Comparison of ENCODE assay signal across 25 cellular contexts in genomic region chr10:95343573-95343972, GRCh38.
"Had no signal": no experiment of that assay in that cellular context is flagged by ENCODE, and none has a peak within 500 bp of the region (broad histone marks: within the 10 kb centered on the region; RNA-seq: fewer than 3 reads in every experiment).

No MANE protein-coding gene starts in this region.

- H3K4me3 ChIP-seq: body of pancreas, coronary artery, dorsolateral prefrontal cortex, hepatocyte, lower lobe of right lung, mucosa of descending colon, right lobe of liver, skin epidermis, thoracic aorta, uterus had no signal

- H3K4me1 ChIP-seq: lower lobe of right lung, right lobe of liver, uterus had no signal

- H3K27ac ChIP-seq: body of pancreas, coronary artery, dorsolateral prefrontal cortex, hepatocyte, lower lobe of right lung, right lobe of liver, skin epidermis, thoracic aorta, uterus had no signal

- DNase-seq: activated CD4-positive, alpha-beta T cell treated with anti-CD3 and anti-CD28 coated beads for 4 hours; activated CD4-positive, alpha-beta T cell treated with anti-CD3 and anti-CD28 coated beads, Interleukin-2, amount 50 U/mL, for 4 hours; activated effector memory CD4-positive, alpha-beta T cell treated with Interleukin-2 at 50 U/mL for 16 hours; activated naive CD4-positive, alpha-beta T cell treated with Interleukin-2 at 50 U/mL for 16 hours; anterior cingulate cortex; body of pancreas; dorsolateral prefrontal cortex; effector memory CD8-positive, alpha-beta T cell; erythroblast; foreskin fibroblast; kidney; lower lobe of right lung; mucosa of descending colon; right lobe of liver; stimulated activated CD4-positive, alpha-beta T cell treated with anti-CD3 and anti-CD28 coated beads, Interleukin-12 subunit alpha, Interleukin-12 subunit beta, amount 100 ng/mL, for 4 hours; stimulated activated CD4-positive, alpha-beta T cell treated with anti-CD3 and anti-CD28 coated beads, Interleukin-4, amount 100 ng/mL, for 1 hour; stimulated activated naive CD8-positive, alpha-beta T cell treated with anti-CD3 and anti-CD28 coated beads, Interleukin-15, Interleukin-2, amounts not matched to agents 100 U/mL and 50 U/mL, for 24 hours; T-helper 1 cell; trophoblast cell; uterus had no signal

- H3K4me2 ChIP-seq: hepatocyte had no signal

- H3K27me3 ChIP-seq: body of pancreas, dorsolateral prefrontal cortex, hepatocyte, right lobe of liver, uterus had no signal

- H2AFZ ChIP-seq: hepatocyte had no signal

- H3K9me3 ChIP-seq: body of pancreas, lower lobe of right lung, mucosa of descending colon, right lobe of liver, thoracic aorta, uterus had no signal

- ATAC-seq: body of pancreas; effector memory CD8-positive, alpha-beta T cell; lower lobe of right lung; mucosa of descending colon; natural killer cell treated with Interleukin-12 subunit alpha and Interleukin-12 subunit beta and Interleukin-15 and Interleukin-18, amount 100 ng/mL, for 72 hours; right lobe of liver; stimulated activated naive CD8-positive, alpha-beta T cell treated with anti-CD3 and anti-CD28 coated beads, Interleukin-15, Interleukin-2, amounts not matched to agents 100 U/mL and 50 U/mL, for 24 hours had no signal

- H3K36me3 ChIP-seq: uterus had no signal
